In genomic region chr18:37869051-37869450, GRCh38 we compare ENCODE assay signal across 19 cellular contexts.
DNase-seq lines count a peak whose midpoint lies in the region; ATAC-seq and TF ChIP-seq lines count a peak whose summit lies in the region.
"Had no signal": no experiment of that assay in that cellular context is flagged by ENCODE, and none has a peak within 500 bp of the region (broad histone marks: within the 10 kb centered on the region; RNA-seq: fewer than 3 reads in every experiment).

No MANE protein-coding gene starts in this region.

- H2BK120ac ChIP-seq in mesendoderm (ENCODE audit: low read depth, low read length), result no peak overlapping the region

- no peak overlapping the region for H3K27ac ChIP-seq in smooth muscle cell (ENCODE audit: low read depth)
- no peak overlapping the region for H3K27ac ChIP-seq in mesendoderm (ENCODE audit: low read depth, low read length)
- H3K27ac ChIP-seq: 22Rv1; BLaER1 treated with 17β-estradiol and CSF1 and Interleukin-3, amounts not matched to agents 10 nM and 100 nM had no signal

- H2BK5ac ChIP-seq in mesendoderm (ENCODE audit: low read length), result no peak overlapping the region

- H3K4me1 ChIP-seq in BE2C (no peaks in the 10 kb centered on the region), smooth muscle cell (ENCODE audit: low read depth) (no peaks in the 10 kb centered on the region), mesendoderm (ENCODE audit: control insufficient read depth, low read depth, low read length) (peaks cover 2% of the 10 kb centered on the region)

- no peak overlapping the region for H3K18ac ChIP-seq in mesendoderm (ENCODE audit: low read length)

- no peaks in the 10 kb centered on the region for H3K79me1 ChIP-seq in mesendoderm (ENCODE audit: low read length)

- no peak overlapping the region for H2AK5ac ChIP-seq in mesendoderm (ENCODE audit: low read length)

- no peak overlapping the region for H3K9ac ChIP-seq in smooth muscle cell (ENCODE audit: low read depth)
- H3K9ac ChIP-seq in mesendoderm (ENCODE audit: low read length), result no peak overlapping the region
- H3K9ac ChIP-seq: BLaER1 treated with 17β-estradiol and CSF1 and Interleukin-3, amounts not matched to agents 10 nM and 100 nM had no signal

- no peak overlapping the region for H3K56ac ChIP-seq in mesendoderm (ENCODE audit: low read length)

- 59% methylated on average over 2 of the region's 2 CpGs for WGBS in smooth muscle cell (ENCODE audit: low lambda C conversion rate)
- WGBS in mesendoderm (ENCODE audit: extremely low coverage, insufficient coverage, low lambda C conversion rate), result no CpG with 5 or more reads among the region's 2 CpGs

- H2BK15ac ChIP-seq in mesendoderm (replicated peaks; ENCODE audit: low read depth), result no peak overlapping the region

- no peak overlapping the region for H3K4me2 ChIP-seq in smooth muscle cell
- no peak overlapping the region for H3K4me2 ChIP-seq in mesendoderm (ENCODE audit: low read length)
- H3K4me2 ChIP-seq: BLaER1 treated with 17β-estradiol and CSF1 and Interleukin-3, amounts not matched to agents 10 nM and 100 nM had no signal

- no peak overlapping the region for H4K5ac ChIP-seq in mesendoderm (ENCODE audit: low read length)

- no peaks in the 10 kb centered on the region for H3F3A ChIP-seq in smooth muscle cell (ENCODE audit: low read depth)

- no peak overlapping the region for H3K4ac ChIP-seq in mesendoderm (ENCODE audit: low read depth, low read length)

- no peak overlapping the region for H3K23ac ChIP-seq in mesendoderm (ENCODE audit: low read length)

- DNase-seq in BE2C (peak; percentile 7), NCI-H2171 (lab: John Stamatoyannopoulos, UW) (peak; percentile 37), NCI-H69 (lab: John Stamatoyannopoulos, UW) (peak; percentile 94), cerebellar cortex (ENCODE audit: low spot score) (peak; percentile 87), smooth muscle cell (lab: John Stamatoyannopoulos, UW; ENCODE audit: unreplicated experiment) (no peak), mesendoderm (no peak)
- DNase-seq in activated CD8-positive, alpha-beta memory T cell treated with anti-CD3 and anti-CD28 coated beads, Interleukin-2, amount 50 U/mL, for 4 hours, result no peak
- DNase-seq: AML-193; CD4-positive, CD25-positive, alpha-beta regulatory T cell; DMS153; DMS79 treated with DMSO at 0.1 percent for 48 hours; EL; GDM1; HCEC 1CT; HFFc6 had no signal

- no peaks in the 10 kb centered on the region for H4K20me1 ChIP-seq in smooth muscle cell (ENCODE audit: low read depth)
- H4K20me1 ChIP-seq: BLaER1 treated with 17β-estradiol and CSF1 and Interleukin-3, amounts not matched to agents 10 nM and 100 nM had no signal

- no peaks in the 10 kb centered on the region for H3K27me3 ChIP-seq in BE2C
- no peaks in the 10 kb centered on the region for H3K27me3 ChIP-seq in smooth muscle cell (ENCODE audit: low read depth)
- no peaks in the 10 kb centered on the region for H3K27me3 ChIP-seq in mesendoderm (ENCODE audit: insufficient read depth, low read length, poor library complexity)
- H3K27me3 ChIP-seq: BLaER1 treated with 17β-estradiol and CSF1 and Interleukin-3, amounts not matched to agents 10 nM and 100 nM had no signal

- no peak for ATAC-seq in GM21381 (IDR thresholded peaks at IDR 0.05; ENCODE audit: unreplicated experiment)
- ATAC-seq: HepG2 had no signal

- no peaks in the 10 kb centered on the region for H3K36me3 ChIP-seq in BE2C
- no peaks in the 10 kb centered on the region for H3K36me3 ChIP-seq in smooth muscle cell (ENCODE audit: low read depth)
- H3K36me3 ChIP-seq in mesendoderm (ENCODE audit: control insufficient read depth, insufficient read depth, low read length), result no peaks in the 10 kb centered on the region
- H3K36me3 ChIP-seq: BLaER1 treated with 17β-estradiol and CSF1 and Interleukin-3, amounts not matched to agents 10 nM and 100 nM had no signal

- no peak overlapping the region for H3K4me3 ChIP-seq in BE2C (ENCODE audit: low read depth, low read length)
- no peak overlapping the region for H3K4me3 ChIP-seq in smooth muscle cell
- no peak overlapping the region for H3K4me3 ChIP-seq in mesendoderm (ENCODE audit: low read length)
- H3K4me3 ChIP-seq: BLaER1 treated with 17β-estradiol and CSF1 and Interleukin-3, amounts not matched to agents 10 nM and 100 nM had no signal

- TF ChIP-seq CTCF in BE2C (IDR thresholded peaks at IDR 0.05; ENCODE audit: low read depth, low read length), result no peak
- no peak for TF ChIP-seq CTCF in smooth muscle cell (IDR thresholded peaks at IDR 0.05; ENCODE audit: borderline replicate concordance, insufficient read depth, poor library complexity, severe bottlenecking)

- H4K8ac ChIP-seq in mesendoderm (ENCODE audit: low read depth, low read length), result no peak overlapping the region

- no peaks in the 10 kb centered on the region for H3K9me3 ChIP-seq in BE2C
- H3K9me3 ChIP-seq in smooth muscle cell (replicated peaks; ENCODE audit: low read depth), result no peaks in the 10 kb centered on the region

- H3K79me2 ChIP-seq in smooth muscle cell (ENCODE audit: low read depth) (no peaks in the 10 kb centered on the region), mesendoderm (ENCODE audit: control insufficient read depth, insufficient read depth, low read length) (no peaks in the 10 kb centered on the region)

- no peak overlapping the region for H2AFZ ChIP-seq in smooth muscle cell (ENCODE audit: low read depth)

Comparison
In these comparisons a context has a peak if more than half of its experiments do, and no peak if none do; other contexts are left out.
1. DNase-seq: peak in BE2C (single experiment), NCI-H2171 (single experiment), NCI-H69 (single experiment) and cerebellar cortex (single experiment); none in smooth muscle cell (single experiment), activated CD8-positive, alpha-beta memory T cell treated with anti-CD3 and anti-CD28 coated beads, Interleukin-2, amount 50 U/mL, for 4 hours (single experiment) and mesendoderm (single experiment).